In the genomic region with DNA sequence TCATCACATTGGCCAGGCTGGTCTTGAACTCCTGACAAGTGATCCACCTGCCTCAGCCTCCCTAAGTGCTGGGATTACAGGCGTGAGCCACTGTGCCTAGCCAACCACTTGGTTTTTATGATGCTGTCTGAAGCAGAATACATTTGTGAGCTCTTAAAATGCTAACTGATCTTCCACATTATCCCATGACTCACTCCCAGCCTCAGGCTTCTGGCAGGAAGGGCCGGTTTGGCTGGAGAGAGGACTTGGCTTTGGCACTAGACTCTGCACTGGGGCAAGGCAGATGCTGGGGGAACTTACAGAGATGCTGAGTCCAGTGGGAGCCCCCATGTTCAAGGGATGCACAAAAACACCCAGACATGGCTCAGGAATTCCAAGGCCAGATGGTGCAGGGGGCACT, we compare ENCODE assay signal across 15 cellular contexts. TPM values are rescaled to one million over a fixed set of nuclear protein-coding genes. Genes with fewer than 3 reads are reported as not detected.
A peak's percentile ranks its signal among the peaks of the same experiment; 100 is the strongest.
DNase-seq lines count a peak whose midpoint lies in the region; ATAC-seq and TF ChIP-seq lines count a peak whose summit lies in the region.
"Had no signal": no experiment of that assay in that cellular context is flagged by ENCODE, and none has a peak within 500 bp of the region (broad histone marks: within the 10 kb centered on the region; RNA-seq: fewer than 3 reads in every experiment).

No MANE protein-coding gene starts in this region.

- H3K36me3 ChIP-seq in A673 (ENCODE audit: insufficient read depth, low read length, poor library complexity, severe bottlenecking), result no peaks in the 10 kb centered on the region
- no peaks in the 10 kb centered on the region for H3K36me3 ChIP-seq in ovary
- H3K36me3 ChIP-seq: stomach had no signal

- no peak for TF ChIP-seq EP300 in ovary (IDR thresholded peaks at IDR 0.05)

- TF ChIP-seq CTCF in HFFc6 (IDR thresholded peaks at IDR 0.05) (no peak), fibroblast of villous mesenchyme (IDR thresholded peaks at IDR 0.05; ENCODE audit: insufficient read depth, low read depth, low read length) (no peak), A673 (conservative IDR thresholded peaks at IDR 0.05; ENCODE audit: low read depth, low read length) (no peak), ovary (IDR thresholded peaks at IDR 0.05) (no peak)
- TF ChIP-seq CTCF in CD4-positive, alpha-beta T cell (IDR thresholded peaks at IDR 0.05), result no peak

- intact Hi-C loops in A673 (cut with micrococcal nuclease; ENCODE audit: unreplicated experiment) (no loop called here), ovary (cut with DNase I) (no loop called here)
- intact Hi-C loops in CD4-positive, alpha-beta T cell (cut with DNase I, micrococcal nuclease), result no loop called here

- 33 to 59% (median 47%) methylated on average over 2 of the region's 2 CpGs for WGBS in ovary, 3 donors

- peak overlapping the region; percentile 20; the same call in 1 of the 2 replicates for H3K27ac Mint-ChIP-seq in HFFc6
- no peak overlapping the region for H3K27ac Mint-ChIP-seq in CD4-positive, alpha-beta T cell

- DNase-seq in A172 (ENCODE audit: low spot score) (peak; percentile 47), HFFc6 (peak; percentile 83), amniotic epithelial cell (ENCODE audit: low read depth) (peak; percentile 41), fibroblast of villous mesenchyme (ENCODE audit: low read depth) (peak; percentile 87), A673 (ENCODE audit: low spot score) (no peak), ovary (no peak), NCI-H2107 (lab: John Stamatoyannopoulos, UW) (no peak)
- no peak for DNase-seq in CD4-positive, alpha-beta T cell
- DNase-seq: 8988T; activated T-cell treated with anti-CD3 and anti-CD28 coated beads, Interleukin-2, amount 50 U/mL, for 1 hour; DMS79; NCI-H1694; stimulated activated CD4-positive, alpha-beta T cell treated with anti-CD3 and anti-CD28 coated beads, Interleukin-4, amount 100 ng/mL, for 1 hour; stomach had no signal

- no TSS peak for BruUV-seq in A673 (replicated peaks; lab: Mats Ljungman, UMichigan)

- H3K9me3 Mint-ChIP-seq in HFFc6, result no peaks in the 10 kb centered on the region
- no peaks in the 10 kb centered on the region for H3K9me3 Mint-ChIP-seq in CD4-positive, alpha-beta T cell

- H3K36me3 Mint-ChIP-seq in HFFc6 (ENCODE audit: low read depth), result no peaks in the 10 kb centered on the region
- H3K36me3 Mint-ChIP-seq in CD4-positive, alpha-beta T cell (ENCODE audit: low read depth), result no peaks in the 10 kb centered on the region

- H3K9me3 ChIP-seq in A673 (ENCODE audit: low read depth, low read length, poor library complexity, severe bottlenecking) (no peaks in the 10 kb centered on the region), ovary (no peaks in the 10 kb centered on the region)
- H3K9me3 ChIP-seq in CD4-positive, alpha-beta T cell (ENCODE audit: control insufficient read depth, low read length), result no peaks in the 10 kb centered on the region
- H3K9me3 ChIP-seq: stomach had no signal

- ATAC-seq in CD4-positive, alpha-beta T cell (ENCODE audit: poor library complexity), result no peak

- H3K4me3 Mint-ChIP-seq in HFFc6, result no peak overlapping the region
- H3K4me3 Mint-ChIP-seq in CD4-positive, alpha-beta T cell, result no peak overlapping the region

- no peak for TF ChIP-seq POLR2A in ovary (IDR thresholded peaks at IDR 0.05)

- no peak overlapping the region for H3K4me3 ChIP-seq in fibroblast of villous mesenchyme (ENCODE audit: low read depth, low read length)
- no peak overlapping the region for H3K4me3 ChIP-seq in A673 (ENCODE audit: low read depth, low read length, poor library complexity, severe bottlenecking)
- no peak overlapping the region for H3K4me3 ChIP-seq in ovary
- H3K4me3 ChIP-seq: stomach had no signal

- POLR2A ChIA-PET in A673 (lab: Charles Lee; ENCODE audit: low non-redundant PET), result no interaction called here
- POLR2A ChIA-PET in CD4-positive, alpha-beta T cell (lab: Charles Lee), result no interaction called here

- H3K27me3 ChIP-seq in A673 (replicated peaks; ENCODE audit: insufficient read depth, low read depth, low read length, poor library complexity) (no peaks in the 10 kb centered on the region), ovary (no peaks in the 10 kb centered on the region)
- H3K27me3 ChIP-seq in CD4-positive, alpha-beta T cell (ENCODE audit: control insufficient read depth, insufficient read depth, low read length), result peaks cover 3% of the 10 kb centered on the region
- H3K27me3 ChIP-seq: stomach had no signal

- CTCF ChIA-PET in A673 (lab: Charles Lee), result no interaction called here
- CTCF ChIA-PET in CD4-positive, alpha-beta T cell (lab: Charles Lee), result no interaction called here

- H3K4me1 ChIP-seq in A673 (ENCODE audit: insufficient read depth, low read length, poor library complexity, severe bottlenecking) (no peaks in the 10 kb centered on the region), ovary (ENCODE audit: insufficient read depth) (no peaks in the 10 kb centered on the region)
- H3K4me1 ChIP-seq: parathyroid adenoma, stomach had no signal

- peaks cover 9% of the 10 kb centered on the region for H3K4me1 Mint-ChIP-seq in HFFc6 (ENCODE audit: low read depth)
- no peaks in the 10 kb centered on the region for H3K4me1 Mint-ChIP-seq in CD4-positive, alpha-beta T cell (ENCODE audit: low read depth)

- H3K27ac ChIP-seq in A673 (ENCODE audit: low read depth, low read length, poor library complexity, severe bottlenecking) (no peak overlapping the region), ovary (no peak overlapping the region)
- no peak overlapping the region for H3K27ac ChIP-seq in CD4-positive, alpha-beta T cell (ENCODE audit: low read depth, low read length)
- H3K27ac ChIP-seq: parathyroid adenoma, stomach had no signal

- H3K27me3 Mint-ChIP-seq in HFFc6 (ENCODE audit: insufficient read depth), result peaks cover 2% of the 10 kb centered on the region; the same call in 1 of the 2 replicates
- H3K27me3 Mint-ChIP-seq in CD4-positive, alpha-beta T cell, result peaks cover 8% of the 10 kb centered on the region

RNA-seq across cellular contexts. Expression of a gene that starts 40.5 kb away (rescaled TPM):
- total RNA-seq in A172 (2014; rRNA removed; shearing (Covaris generic)), result 53.3 and 56.4 TPM in 2 replicates
- 10 to 100 TPM; 82.3 to 98.7 (median 87.8) TPM for total RNA-seq in HFFc6 (2021; fragmentation: NEBNext Ultra II Directional; extraction: Animal tissue kit (Norgen Biotek cat#: 25700))
- 92.1 and 115 TPM in 2 replicates for total RNA-seq in fibroblast of villous mesenchyme
- 19.5 and 19.9 TPM in 2 replicates for total RNA-seq in A673 (2021)
- total RNA-seq in ovary, result 10 to 100 TPM; 21.2 to 44.9 (median 37.4) TPM
- 10 to 100 TPM; 20.3 to 29.3 TPM for polyA plus RNA-seq in ovary
- total RNA-seq in CD4-positive, alpha-beta T cell, result under 1 TPM; 0.52 to 0.59 TPM

Comparison
In these comparisons a context has a peak if more than half of its experiments do, and no peak if none do; other contexts are left out.
1. DNase-seq: peak in A172 (single experiment), HFFc6 (single experiment), amniotic epithelial cell (single experiment) and fibroblast of villous mesenchyme (single experiment); none in A673 (single experiment), ovary (0 of 5), CD4-positive, alpha-beta T cell (0 of 10) and NCI-H2107 (single experiment).
2. RNA of a gene that starts 40.5 kb away (total RNA-seq): 92.1 to 115 TPM in fibroblast of villous mesenchyme, 82.3 to 98.7 TPM in HFFc6, 53.3 to 56.4 TPM in A172, 21.2 to 44.9 TPM in ovary and 19.5 to 19.9 TPM in A673; 0.52 to 0.59 TPM in CD4-positive, alpha-beta T cell; every median in the first group is over 10 times any median in the second.